ENCODE assay signal across 17 cellular contexts in the genomic region with DNA sequence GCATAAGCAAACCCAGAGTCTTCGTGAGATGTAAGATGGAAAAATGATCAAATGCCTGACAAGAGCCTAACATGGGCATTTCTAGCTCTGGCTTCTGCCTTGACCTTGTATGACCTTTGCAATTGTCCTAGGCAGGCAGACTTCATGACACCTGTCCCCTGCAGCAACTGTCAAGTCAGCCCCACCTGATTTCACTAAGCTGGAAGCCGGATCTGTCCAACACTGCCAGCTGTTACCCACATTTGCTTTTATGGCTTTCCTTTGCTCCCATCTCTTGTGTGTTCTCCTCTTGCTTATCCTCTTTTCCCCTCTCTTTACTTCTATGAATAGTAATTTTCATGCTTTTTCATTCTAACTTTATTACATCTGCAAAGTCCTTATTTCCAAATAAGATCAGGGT. TPM values are rescaled to one million over a fixed set of nuclear protein-coding genes. Genes with fewer than 3 reads are reported as not detected.
DNase-seq lines count a peak whose midpoint lies in the region; ATAC-seq lines count a peak whose summit lies in the region.
"Had no signal": no experiment of that assay in that cellular context is flagged by ENCODE, and none has a peak within 500 bp of the region (broad histone marks: within the 10 kb centered on the region; RNA-seq: fewer than 3 reads in every experiment).

No MANE protein-coding gene starts in this region.

- DNase-seq in NCI-H82 (lab: John Stamatoyannopoulos, UW) (peak; percentile 69), NCI-H82 treated with DMSO at 0.1 percent for 48 hours (lab: John Stamatoyannopoulos, UW; ENCODE audit: unreplicated experiment) (no peak), NCI-H2171 (lab: John Stamatoyannopoulos, UW) (peak; percentile 18), SHP77 treated with DMSO at 0.1 percent for 48 hours (lab: John Stamatoyannopoulos, UW) (peak; percentile 5), skeletal muscle cell (ENCODE audit: low read depth) (peak; percentile 14), epidermal melanocyte (ENCODE audit: insufficient read length, low spot score) (no peak), NCI-H1048 (lab: John Stamatoyannopoulos, UW) (no peak)
- no peak for DNase-seq in activated CD4-positive, alpha-beta T cell treated with anti-CD3 and anti-CD28 coated beads for 36 hours
- DNase-seq: ACHN; C1 segment of cervical spinal cord; Calu3; CD4-positive, alpha-beta T cell; DMS53; GF-D8 had no signal

- ATAC-seq in activated CD4-positive, alpha-beta T cell treated with anti-CD3 and anti-CD28 coated beads for 36 hours, result no peak
- ATAC-seq: HCT116, HepG2 had no signal

- no peaks in the 10 kb centered on the region for H3K36me3 Mint-ChIP-seq in activated CD4-positive, alpha-beta T cell treated with anti-CD3 and anti-CD28 coated beads for 36 hours (ENCODE audit: low read depth)

- intact Hi-C loops in activated CD4-positive, alpha-beta T cell treated with anti-CD3 and anti-CD28 coated beads for 36 hours (cut with DNase I, micrococcal nuclease), result no loop called here

- H3K27ac Mint-ChIP-seq in activated CD4-positive, alpha-beta T cell treated with anti-CD3 and anti-CD28 coated beads for 36 hours, result no peak overlapping the region
- H3K27ac Mint-ChIP-seq: B cell; CD4-positive, alpha-beta T cell had no signal

- H3K27me3 Mint-ChIP-seq in activated CD4-positive, alpha-beta T cell treated with anti-CD3 and anti-CD28 coated beads for 36 hours, result no peaks in the 10 kb centered on the region
- H3K27me3 Mint-ChIP-seq: CD4-positive, alpha-beta T cell had no signal

- CTCF ChIA-PET in activated CD4-positive, alpha-beta T cell treated with anti-CD3 and anti-CD28 coated beads for 36 hours (lab: Charles Lee), result no interaction called here

- no peak overlapping the region for H3K4me3 Mint-ChIP-seq in activated CD4-positive, alpha-beta T cell treated with anti-CD3 and anti-CD28 coated beads for 36 hours
- H3K4me3 Mint-ChIP-seq: B cell; CD4-positive, alpha-beta T cell had no signal

- no peak overlapping the region for H3K4me3 ChIP-seq in skeletal muscle cell (ENCODE audit: low read depth, low read length)

- no peaks in the 10 kb centered on the region for H3K9me3 Mint-ChIP-seq in activated CD4-positive, alpha-beta T cell treated with anti-CD3 and anti-CD28 coated beads for 36 hours (ENCODE audit: low read depth)
- H3K9me3 Mint-ChIP-seq: CD4-positive, alpha-beta T cell had no signal

- no peaks in the 10 kb centered on the region for H3K4me1 Mint-ChIP-seq in activated CD4-positive, alpha-beta T cell treated with anti-CD3 and anti-CD28 coated beads for 36 hours
- H3K4me1 Mint-ChIP-seq: B cell had no signal

- POLR2A ChIA-PET in activated CD4-positive, alpha-beta T cell treated with anti-CD3 and anti-CD28 coated beads for 36 hours (lab: Charles Lee), result interaction anchor here (0.5 kb wide), 1 partner anchor 160 kb away, joined by 3 read pairs; no protein-coding TSS in a partner anchor

RNA-seq across cellular contexts. Expression of gene TNIK, which starts 48.5 kb away (rescaled TPM):
- 10 to 100 TPM; 28.8 to 34.2 TPM for total RNA-seq in activated CD4-positive, alpha-beta T cell treated with anti-CD3 and anti-CD28 coated beads for 36 hours

Comparison
In these comparisons a context has a peak if more than half of its experiments do, and no peak if none do; other contexts are left out.
1. DNase-seq: peak in NCI-H82 (single experiment), NCI-H2171 (single experiment), SHP77 treated with DMSO at 0.1 percent for 48 hours (single experiment) and skeletal muscle cell (single experiment); none in NCI-H82 treated with DMSO at 0.1 percent for 48 hours (single experiment), epidermal melanocyte (single experiment), activated CD4-positive, alpha-beta T cell treated with anti-CD3 and anti-CD28 coated beads for 36 hours (single experiment) and NCI-H1048 (single experiment).